Comparison of ENCODE assay signal across 11 cellular contexts in the genomic region with DNA sequence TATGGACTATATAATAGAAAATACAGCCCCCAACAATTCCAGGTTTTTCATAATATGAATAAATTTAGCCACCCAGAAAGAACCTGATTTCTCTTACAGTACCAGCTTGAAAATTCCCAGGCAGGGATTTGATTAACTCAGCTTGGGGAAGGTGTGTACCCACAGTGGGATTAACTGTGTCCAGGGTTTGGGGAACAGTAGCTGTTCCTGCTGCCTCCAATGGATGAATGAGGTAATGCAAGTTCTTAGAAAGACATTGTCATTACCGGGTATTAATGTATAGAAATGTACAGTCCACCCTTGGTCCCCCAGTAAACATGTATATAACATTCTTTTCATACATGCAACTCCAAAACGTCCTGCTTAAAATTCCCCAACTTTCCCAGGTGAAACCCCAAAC.
DNase-seq lines count a peak whose midpoint lies in the region; ATAC-seq, FAIRE-seq and TF ChIP-seq lines count a peak whose summit lies in the region.
"Had no signal": no experiment of that assay in that cellular context is flagged by ENCODE, and none has a peak within 500 bp of the region (broad histone marks: within the 10 kb centered on the region; RNA-seq: fewer than 3 reads in every experiment).

No MANE protein-coding gene starts in this region.

- no peaks in the 10 kb centered on the region for H3K27me3 Mint-ChIP-seq in activated T-helper 1 cell treated with anti-CD3 and anti-CD28 coated beads, Interleukin-12 subunit alpha, Interleukin-12 subunit beta, Interleukin-2, Interleukin-4 antibody, amounts not matched to agents 30 ng/mL and 10 ng/mL and 1 ng/mL, durations not matched to agents 14 hours and 24 hours and 36 hours (ENCODE audit: insufficient read depth)

- H3K79me2 ChIP-seq in endothelial cell of umbilical vein (ENCODE audit: control insufficient read depth, insufficient read depth, low read length), result no peaks in the 10 kb centered on the region

- H3K27ac ChIP-seq in endothelial cell of umbilical vein (ENCODE audit: insufficient read depth, low read depth, low read length) (no peak overlapping the region), heart left ventricle (no peak overlapping the region)
- H3K27ac ChIP-seq: psoas muscle, SJCRH30 had no signal

- TF ChIP-seq POLR2A in endothelial cell of umbilical vein (IDR thresholded peaks at IDR 0.05; ENCODE audit: low read depth, low read length) (no peak), heart left ventricle (IDR thresholded peaks at IDR 0.05) (no peak), GM12892 (IDR thresholded peaks at IDR 0.05; ENCODE audit: low read depth, low read length) (no peak)

- H3K4me3 ChIP-seq in endothelial cell of umbilical vein (replicated peaks in 1 of 3; ENCODE audit: insufficient read depth in 1 of 3, low read depth in 1 of 3, low read length in 3 of 3) (no peak overlapping the region), heart left ventricle (no peak overlapping the region)
- H3K4me3 ChIP-seq: psoas muscle, SJCRH30 had no signal

- no peaks in the 10 kb centered on the region for H3K4me1 Mint-ChIP-seq in activated T-helper 1 cell treated with anti-CD3 and anti-CD28 coated beads, Interleukin-12 subunit alpha, Interleukin-12 subunit beta, Interleukin-2, Interleukin-4 antibody, amounts not matched to agents 30 ng/mL and 10 ng/mL and 1 ng/mL, durations not matched to agents 14 hours and 24 hours and 36 hours (ENCODE audit: low read depth)

- H3K36me3 ChIP-seq in endothelial cell of umbilical vein (ENCODE audit: control insufficient read depth in 2 of 2, extremely low read depth in 1 of 2, insufficient read depth in 2 of 2, low read length in 2 of 2), result no peaks in the 10 kb centered on the region
- no peaks in the 10 kb centered on the region for H3K36me3 ChIP-seq in heart left ventricle
- H3K36me3 ChIP-seq: SJCRH30 had no signal

- BruUV-seq in endothelial cell of umbilical vein (replicated peaks; lab: Mats Ljungman, UMichigan), result no TSS peak

- CTCF ChIA-PET in endothelial cell of umbilical vein (lab: Charles Lee), result interaction anchor here (0.5 to 3.3 kb wide), 15 partner anchors 10 to 361 kb away, joined by 3 to 27 read pairs (median 3); no protein-coding TSS in a partner anchor

- H3K4me1 ChIP-seq in endothelial cell of umbilical vein (ENCODE audit: control insufficient read depth, extremely low read depth, insufficient read depth, low read length) (no peaks in the 10 kb centered on the region), heart left ventricle (no peaks in the 10 kb centered on the region)
- H3K4me1 ChIP-seq: psoas muscle had no signal

- H3K27me3 ChIP-seq in endothelial cell of umbilical vein (ENCODE audit: control insufficient read depth in 2 of 2, insufficient read depth in 2 of 2, low read length in 2 of 2) (peaks cover 0 to 2% of the 10 kb centered on the region in 2 experiments), heart left ventricle (no peaks in the 10 kb centered on the region)
- H3K27me3 ChIP-seq: SJCRH30 had no signal

- H3K9me1 ChIP-seq in endothelial cell of umbilical vein (replicated peaks; ENCODE audit: control insufficient read depth, extremely low read depth, insufficient read depth, low read length), result no peaks in the 10 kb centered on the region

- no peaks in the 10 kb centered on the region for H4K20me1 ChIP-seq in endothelial cell of umbilical vein (replicated peaks; ENCODE audit: control insufficient read depth, extremely low read depth, insufficient read depth, low read length)

- FAIRE-seq in endothelial cell of umbilical vein (lab: Jason Lieb, UNC) (peak; percentile 4), GM12892 (lab: Jason Lieb, UNC) (no peak)
- FAIRE-seq: GM18507 had no signal

- no peak overlapping the region for H3K27ac Mint-ChIP-seq in activated T-helper 1 cell treated with anti-CD3 and anti-CD28 coated beads, Interleukin-12 subunit alpha, Interleukin-12 subunit beta, Interleukin-2, Interleukin-4 antibody, amounts not matched to agents 30 ng/mL and 10 ng/mL and 1 ng/mL, durations not matched to agents 14 hours and 24 hours and 36 hours

- 44 to 66% (median 49%) methylated on average over 2 of the region's 2 CpGs for WGBS in heart left ventricle, 4 donors

- TF ChIP-seq CTCF in endothelial cell of umbilical vein (IDR thresholded peaks at IDR 0.05; ENCODE audit: extremely low read depth in 1 of 2, insufficient read depth in 1 of 2, low read depth in 1 of 2, low read length in 2 of 2) (peak; percentile 36 to 41), heart left ventricle (IDR thresholded peaks at IDR 0.05) (peak in 5 of 12 donors; percentile 14 to 39 (median 31))

- peak; percentile 74 for ATAC-seq in GM19463 (IDR thresholded peaks at IDR 0.05; ENCODE audit: unreplicated experiment)
- no peak for ATAC-seq in heart left ventricle
- ATAC-seq: psoas muscle had no signal

- peak; percentile 39 for DNase-seq in D341Med (ENCODE audit: low spot score)
- peak; percentile 44 for DNase-seq in HT-29 (ENCODE audit: low spot score)
- peak; percentile 6 for DNase-seq in endothelial cell of umbilical vein (ENCODE audit: low read depth, low spot score)
- no peak for DNase-seq in activated T-helper 1 cell treated with anti-CD3 and anti-CD28 coated beads, Interleukin-12 subunit alpha, Interleukin-12 subunit beta, Interleukin-2, Interleukin-4 antibody, amounts not matched to agents 30 ng/mL and 10 ng/mL and 1 ng/mL, durations not matched to agents 14 hours and 24 hours and 36 hours (ENCODE audit: low spot score)
- DNase-seq in activated effector memory CD4-positive, alpha-beta T cell treated with Interleukin-2 at 50 U/mL for 16 hours, result no peak
- no peak for DNase-seq in heart left ventricle
- DNase-seq in GM12892 (ENCODE audit: insufficient read length), result no peak
- DNase-seq: psoas muscle had no signal

- H3K4me2 ChIP-seq in endothelial cell of umbilical vein (ENCODE audit: insufficient read depth, low read length), result no peak overlapping the region

- POLR2A ChIA-PET in endothelial cell of umbilical vein (lab: Charles Lee), result interaction anchor here (0.5 kb wide), 1 partner anchor 31 kb away, joined by 3 read pairs; no protein-coding TSS in a partner anchor

- intact Hi-C loops in endothelial cell of umbilical vein (cut with micrococcal nuclease), result no loop called here
- intact Hi-C loops in activated T-helper 1 cell treated with anti-CD3 and anti-CD28 coated beads, Interleukin-12 subunit alpha, Interleukin-12 subunit beta, Interleukin-2, Interleukin-4 antibody, amounts not matched to agents 30 ng/mL and 10 ng/mL and 1 ng/mL, durations not matched to agents 14 hours and 24 hours and 36 hours (cut with micrococcal nuclease), result no loop called here
- intact Hi-C loops in heart left ventricle (cut with DNase I), result no loop called here

- H3K9me3 Mint-ChIP-seq in activated T-helper 1 cell treated with anti-CD3 and anti-CD28 coated beads, Interleukin-12 subunit alpha, Interleukin-12 subunit beta, Interleukin-2, Interleukin-4 antibody, amounts not matched to agents 30 ng/mL and 10 ng/mL and 1 ng/mL, durations not matched to agents 14 hours and 24 hours and 36 hours, result no peaks in the 10 kb centered on the region

- no peak overlapping the region for H3K9ac ChIP-seq in endothelial cell of umbilical vein (replicated peaks; ENCODE audit: extremely low read depth, insufficient read depth, low read length)

- H3K36me3 Mint-ChIP-seq in activated T-helper 1 cell treated with anti-CD3 and anti-CD28 coated beads, Interleukin-12 subunit alpha, Interleukin-12 subunit beta, Interleukin-2, Interleukin-4 antibody, amounts not matched to agents 30 ng/mL and 10 ng/mL and 1 ng/mL, durations not matched to agents 14 hours and 24 hours and 36 hours (ENCODE audit: low read depth), result no peaks in the 10 kb centered on the region

- dilution Hi-C loops in endothelial cell of umbilical vein (cut with MboI; ENCODE audit: extremely low pct_ligation_motif_present, low sequenced_read_pairs), result no loop called here

- no peak overlapping the region for H3K4me3 Mint-ChIP-seq in activated T-helper 1 cell treated with anti-CD3 and anti-CD28 coated beads, Interleukin-12 subunit alpha, Interleukin-12 subunit beta, Interleukin-2, Interleukin-4 antibody, amounts not matched to agents 30 ng/mL and 10 ng/mL and 1 ng/mL, durations not matched to agents 14 hours and 24 hours and 36 hours

- H3K9me3 ChIP-seq in endothelial cell of umbilical vein (replicated peaks; ENCODE audit: control insufficient read depth, insufficient read depth, low read length) (no peaks in the 10 kb centered on the region), heart left ventricle (peaks cover 0 to 2% (median 0%) of the 10 kb centered on the region in 12 donors)
- H3K9me3 ChIP-seq: psoas muscle had no signal

- no peak overlapping the region for H2AFZ ChIP-seq in endothelial cell of umbilical vein (ENCODE audit: low read depth, low read length)

TF ChIP-seq in endothelial cell of umbilical vein, 7 proteins besides CTCF, POLR2A, EP300 and RAD21:
- TF ChIP-seq EZH2 (IDR thresholded peaks at IDR 0.05; ENCODE audit: borderline replicate concordance, low read depth, low read length, severe bottlenecking) (no peak), FOS (IDR thresholded peaks at IDR 0.05; ENCODE audit: borderline replicate concordance, insufficient read depth, low read length) (no peak), MYC (IDR thresholded peaks at IDR 0.05; ENCODE audit: low read depth, low read length) (no peak), GATA2 (IDR thresholded peaks at IDR 0.05; ENCODE audit: insufficient read depth, insufficient read length, low read depth, low read length) (no peak), POLR2AphosphoS5 (IDR thresholded peaks at IDR 0.05; ENCODE audit: insufficient read depth, low read depth, low read length) (no peak), JUN (IDR thresholded peaks at IDR 0.05; ENCODE audit: borderline replicate concordance, insufficient read depth, insufficient read length, low read depth) (no peak)
- TF ChIP-seq, protein P1, sequence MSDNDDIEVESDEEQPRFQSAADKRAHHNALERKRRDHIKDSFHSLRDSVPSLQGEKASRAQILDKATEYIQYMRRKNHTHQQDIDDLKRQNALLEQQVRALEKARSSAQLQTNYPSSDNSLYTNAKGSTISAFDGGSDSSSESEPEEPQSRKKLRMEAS (IDR thresholded peaks at IDR 0.05; ENCODE audit: insufficient read depth, insufficient read length), result no peak

Comparison
In these comparisons a context has a peak if more than half of its experiments do, and no peak if none do; other contexts are left out.
1. DNase-seq: peak in D341Med (single experiment), HT-29 (single experiment) and endothelial cell of umbilical vein (single experiment); none in activated T-helper 1 cell treated with anti-CD3 and anti-CD28 coated beads, Interleukin-12 subunit alpha, Interleukin-12 subunit beta, Interleukin-2, Interleukin-4 antibody, amounts not matched to agents 30 ng/mL and 10 ng/mL and 1 ng/mL, durations not matched to agents 14 hours and 24 hours and 36 hours (single experiment), activated effector memory CD4-positive, alpha-beta T cell treated with Interleukin-2 at 50 U/mL for 16 hours (single experiment), heart left ventricle (0 of 5) and GM12892 (single experiment).